In the genomic region with DNA sequence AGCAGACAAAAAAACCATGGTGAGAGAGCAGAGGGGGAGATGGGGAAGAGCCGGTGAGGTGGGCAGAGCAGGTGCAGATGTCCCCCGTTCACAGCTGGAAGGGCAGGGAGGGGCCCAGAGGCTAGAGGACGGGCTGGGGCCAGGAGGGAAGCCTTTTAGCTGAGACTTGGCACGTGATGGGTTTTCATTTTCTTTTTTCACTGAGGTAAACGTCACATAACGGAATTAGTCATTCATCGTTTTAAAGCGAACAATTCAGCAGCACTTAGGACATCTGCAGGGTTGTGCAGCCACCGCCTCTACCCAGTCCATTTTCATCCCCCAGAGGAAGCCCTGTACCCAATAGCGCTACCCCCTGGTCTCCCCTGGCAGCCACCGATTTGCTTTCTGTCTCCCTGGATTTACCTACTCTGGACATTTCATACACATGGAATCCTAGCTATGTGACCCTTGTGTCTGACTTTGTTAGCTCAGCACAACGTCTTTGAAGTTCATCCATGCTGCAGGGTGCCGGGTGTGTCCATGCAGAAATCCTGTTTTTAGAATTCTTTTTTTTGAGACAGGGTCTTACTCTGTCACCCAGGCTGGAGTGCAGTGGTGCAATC, we compare ENCODE assay signal across 8 cellular contexts. TPM values are rescaled to one million over a fixed set of nuclear protein-coding genes. Genes with fewer than 3 reads are reported as not detected.
A peak's percentile ranks its signal among the peaks of the same experiment; 100 is the strongest.
DNase-seq lines count a peak whose midpoint lies in the region; ATAC-seq and TF ChIP-seq lines count a peak whose summit lies in the region.

No MANE protein-coding gene starts in this region.

- peak overlapping the region; percentile 89; the same call in 1 of the 2 replicates for H2AFZ ChIP-seq in Loucy (ENCODE audit: low read length)

- no peak for TF ChIP-seq CTCF in Loucy (conservative IDR thresholded peaks at IDR 0.05; ENCODE audit: low read length)
- no peak for TF ChIP-seq CTCF in fibroblast of mammary gland (conservative IDR thresholded peaks at IDR 0.05; ENCODE audit: control insufficient read depth, insufficient read depth, low read depth, low read length)
- no peak for TF ChIP-seq CTCF in CD14-positive monocyte (IDR thresholded peaks at IDR 0.05)

- DNase-seq in EL (peak; percentile 75), fibroblast of mammary gland (ENCODE audit: low read depth) (peak; percentile 53), CD14-positive monocyte (ENCODE audit: low spot score) (no peak), COR-L47 (lab: John Stamatoyannopoulos, UW) (no peak)

- no peaks in the 10 kb centered on the region for H3K36me3 ChIP-seq in Loucy (ENCODE audit: insufficient read depth, low read length)

- H3K9me3 Mint-ChIP-seq in CD14-positive monocyte, result peaks cover 0 to 4% (median 0%) of the 10 kb centered on the region in 7 donors

- ATAC-seq in GM21390 (IDR thresholded peaks at IDR 0.05; ENCODE audit: unreplicated experiment) (peak; percentile 58), HG03469 (IDR thresholded peaks at IDR 0.05; ENCODE audit: unreplicated experiment) (no peak), GM18511 (IDR thresholded peaks at IDR 0.05; ENCODE audit: unreplicated experiment) (no peak)

- H3K4me3 ChIP-seq in Loucy (ENCODE audit: low read length, poor library complexity, severe bottlenecking), result no peak overlapping the region
- H3K4me3 ChIP-seq in fibroblast of mammary gland (ENCODE audit: control insufficient read depth, low read depth, low read length), result no peak overlapping the region

- H3K27me3 ChIP-seq in Loucy (ENCODE audit: insufficient read depth, low read length, poor library complexity, severe bottlenecking), result no peaks in the 10 kb centered on the region

- no peaks in the 10 kb centered on the region for H3K9me3 ChIP-seq in Loucy (ENCODE audit: insufficient read depth, low read depth, low read length)

- intact Hi-C loops in CD14-positive monocyte (cut with micrococcal nuclease), result loop anchor here in 1 of 2 donors (2.0 kb wide), 1 partner anchor 45 kb away; no protein-coding TSS in a partner anchor

- peaks cover 17 to 48% (median 19%) of the 10 kb centered on the region in 3 donors for H3K27me3 Mint-ChIP-seq in CD14-positive monocyte (ENCODE audit: low read depth in 3 of 3)

- no peaks in the 10 kb centered on the region for H4K20me1 ChIP-seq in Loucy (ENCODE audit: insufficient read depth, low read length, poor library complexity, severe bottlenecking)

- peak overlapping the region in 1 of 2 donors; percentile 49 for H3K4me3 Mint-ChIP-seq in CD14-positive monocyte

- peaks cover 5% of the 10 kb centered on the region for H3K4me1 Mint-ChIP-seq in CD14-positive monocyte

- no peak overlapping the region for H3K4me2 ChIP-seq in Loucy (ENCODE audit: low read depth, low read length, poor library complexity, severe bottlenecking)

- H3F3A ChIP-seq in Loucy (ENCODE audit: low read depth), result no peaks in the 10 kb centered on the region

- no peaks in the 10 kb centered on the region for H3K36me3 Mint-ChIP-seq in CD14-positive monocyte

- peak overlapping the region in 2 of 7 donors; percentile 33 to 45 for H3K27ac Mint-ChIP-seq in CD14-positive monocyte

- no peaks in the 10 kb centered on the region for H3K9me2 ChIP-seq in Loucy (replicated peaks; ENCODE audit: low read depth, low read length)

- H3K9ac ChIP-seq in Loucy (ENCODE audit: low read depth, low read length, poor library complexity, severe bottlenecking), result no peak overlapping the region

- H3K4me1 ChIP-seq in Loucy (ENCODE audit: insufficient read depth, low read length, poor library complexity, severe bottlenecking), result no peaks in the 10 kb centered on the region

- no peaks in the 10 kb centered on the region for H3K79me2 ChIP-seq in Loucy (ENCODE audit: insufficient read depth, low read length)

RNA-seq across cellular contexts. Expression of a gene that starts 16.0 kb away (rescaled TPM):
- polyA plus RNA-seq in CD14-positive monocyte, result 1 to 10 TPM; 8.5 to 9.3 TPM

RNA-seq across cellular contexts. Expression of a gene that starts 16.4 kb away (rescaled TPM):
- polyA plus RNA-seq in CD14-positive monocyte, result under 1 TPM in 1 of 2 donors, not detected in 1; 0.41 TPM

RNA-seq across cellular contexts. Expression of a gene that starts 27.6 kb away (rescaled TPM):
- not detected for polyA plus RNA-seq in CD14-positive monocyte

RNA-seq across cellular contexts. Expression of a gene that starts 41.5 kb away (rescaled TPM):
- polyA plus RNA-seq in CD14-positive monocyte, result under 1 TPM; 0.16 to 0.34 TPM

RNA-seq across cellular contexts. Expression of a gene that starts 50.7 kb away (rescaled TPM):
- polyA plus RNA-seq in CD14-positive monocyte, result 10 to 100 TPM; 33.0 to 37.2 TPM

Comparison
In these comparisons a context has a peak if more than half of its experiments do, and no peak if none do; other contexts are left out.
1. DNase-seq: peak in EL (single experiment) and fibroblast of mammary gland (single experiment); none in CD14-positive monocyte (single experiment) and COR-L47 (single experiment).